Comparison of ENCODE assay signal across 8 cellular contexts in the genomic region with DNA sequence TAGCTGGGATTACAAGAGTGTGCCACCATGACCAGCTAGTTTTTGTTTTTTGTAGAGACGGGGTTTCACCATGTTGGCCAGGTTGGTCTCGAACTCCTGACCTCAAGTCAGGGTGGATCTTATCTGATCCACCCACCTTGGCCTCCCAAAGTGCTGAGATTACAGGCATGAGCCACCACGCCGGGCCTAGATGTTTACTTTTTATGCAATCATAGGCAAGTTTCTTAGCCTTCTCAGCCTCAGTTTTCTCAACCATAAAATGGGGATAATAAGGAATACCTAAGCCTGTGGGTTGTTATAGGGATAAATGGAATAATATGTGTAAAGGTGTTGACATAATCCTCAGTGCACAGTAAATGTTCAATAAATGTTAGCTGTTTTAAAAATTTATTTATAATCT. TPM values are rescaled to one million over a fixed set of nuclear protein-coding genes. Genes with fewer than 3 reads are reported as not detected.
"Had no signal": no experiment of that assay in that cellular context is flagged by ENCODE, and none has a peak within 500 bp of the region (broad histone marks: within the 10 kb centered on the region; RNA-seq: fewer than 3 reads in every experiment).

No MANE protein-coding gene starts in this region.

- DNase-seq: GDM1, GF-D8 had no signal

- H3K4me3 ChIP-seq: GM12878 had no signal

- FAIRE-seq: G401.6, GM12878, GM12891, GM12892, GM18507, GM19239 had no signal

RNA-seq across cellular contexts. Expression of a gene that starts 9.8 kb away (rescaled TPM):
- total RNA-seq: GM12878 had no signal
